Comparison of ENCODE assay signal across 8 cellular contexts in the genomic region with DNA sequence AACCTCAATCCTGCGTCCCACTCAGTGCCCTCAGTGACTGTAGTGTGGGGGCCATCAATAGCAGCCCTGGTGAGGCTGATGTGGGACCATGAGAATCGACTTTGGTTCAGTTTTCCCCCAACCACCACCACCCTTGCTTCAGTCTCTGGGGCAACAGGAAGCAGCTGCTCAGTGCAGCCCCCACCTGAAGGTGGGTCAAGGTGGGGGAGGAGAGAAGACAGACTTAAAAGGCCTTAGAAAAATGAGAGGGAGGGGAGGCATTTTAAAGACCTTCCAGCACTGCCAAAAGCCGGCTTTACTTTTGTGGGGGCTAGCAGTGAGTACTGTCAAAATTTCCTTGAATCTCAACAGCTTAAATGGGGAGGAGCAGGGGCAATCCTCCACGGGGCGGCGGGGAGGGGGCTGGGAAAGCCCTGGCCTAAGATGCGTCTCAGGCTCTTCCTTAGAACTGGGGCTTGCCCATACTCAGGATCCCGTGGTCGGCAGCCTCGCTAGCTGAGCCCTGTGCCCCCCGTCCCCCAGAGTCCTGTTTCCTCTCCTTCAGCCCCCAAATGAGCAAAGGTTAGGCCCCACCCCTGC. TPM values are rescaled to one million over a fixed set of nuclear protein-coding genes. Genes with fewer than 3 reads are reported as not detected.
DNase-seq lines count a peak whose midpoint lies in the region; FAIRE-seq and TF ChIP-seq lines count a peak whose summit lies in the region.

No MANE protein-coding gene starts in this region.

- peaks cover 51% of the 10 kb centered on the region for H3K79me2 ChIP-seq in keratinocyte (ENCODE audit: control insufficient read depth, insufficient read depth, low read length)

- peaks cover 47% of the 10 kb centered on the region for H3K4me1 ChIP-seq in keratinocyte (ENCODE audit: control insufficient read depth, extremely low read depth, insufficient read depth, low read length)
- H3K4me1 ChIP-seq in subcutaneous abdominal adipose tissue (ENCODE audit: control insufficient read depth in 5 of 5, insufficient read depth in 5 of 5, low read length in 5 of 5), result peaks cover 15 to 69% (median 64%) of the 10 kb centered on the region in 5 donors

- H3K9ac ChIP-seq in keratinocyte (ENCODE audit: control insufficient read depth, extremely low read depth, insufficient read depth, low read length), result peak overlapping the region; percentile 90
- H3K9ac ChIP-seq in subcutaneous abdominal adipose tissue (ENCODE audit: low read length in 5 of 5), result peak overlapping the region; percentile 56 to 90 (median 87)

- H3K36me3 ChIP-seq in keratinocyte (ENCODE audit: control insufficient read depth in 2 of 2, extremely low read depth in 1 of 2, insufficient read depth in 2 of 2, low read length in 2 of 2), result peaks cover 9 to 26% of the 10 kb centered on the region in 2 experiments
- H3K36me3 ChIP-seq in subcutaneous abdominal adipose tissue (ENCODE audit: control insufficient read depth in 5 of 5, insufficient read depth in 5 of 5, low read length in 5 of 5), result peaks cover 6 to 33% (median 31%) of the 10 kb centered on the region in 5 donors

- H3K9me3 ChIP-seq in keratinocyte (ENCODE audit: control insufficient read depth, low read depth, low read length) (no peaks in the 10 kb centered on the region), subcutaneous abdominal adipose tissue (ENCODE audit: control insufficient read depth in 5 of 5, low read length in 5 of 5) (no peaks in the 10 kb centered on the region)

- peak overlapping the region; percentile 100 for H3K4me2 ChIP-seq in keratinocyte (ENCODE audit: control insufficient read depth, extremely low read depth, insufficient read depth, low read depth, low read length)

- no peak for FAIRE-seq in keratinocyte (lab: Jason Lieb, UNC)

- H3K36me3 Mint-ChIP-seq in activated naive CD8-positive, alpha-beta T cell, result peaks cover 6% of the 10 kb centered on the region

- peaks cover 4% of the 10 kb centered on the region for H3K9me1 ChIP-seq in keratinocyte (ENCODE audit: control insufficient read depth, extremely low read depth, insufficient read depth, low read length)

- H3K4me3 ChIP-seq in keratinocyte (ENCODE audit: control insufficient read depth in 2 of 3, extremely low read depth in 1 of 3, insufficient read depth in 2 of 3, low read depth in 1 of 3, low read length in 3 of 3) (peak overlapping the region; percentile 58 to 95 (median 94)), subcutaneous abdominal adipose tissue (ENCODE audit: low read depth in 1 of 5, low read length in 5 of 5) (peak overlapping the region; percentile 66 to 91 (median 84))

- H3K27me3 ChIP-seq in keratinocyte (ENCODE audit: control insufficient read depth, extremely low read depth, insufficient read depth, low read length) (no peaks in the 10 kb centered on the region), subcutaneous abdominal adipose tissue (ENCODE audit: control insufficient read depth in 5 of 5, insufficient read depth in 4 of 5, low read length in 5 of 5) (no peaks in the 10 kb centered on the region)

- peaks cover 78% of the 10 kb centered on the region for H3K4me1 Mint-ChIP-seq in activated naive CD8-positive, alpha-beta T cell (ENCODE audit: low read depth)

- in situ Hi-C loops in ACHN (cut with HindIII; ENCODE audit: low pct_ligation_motif_present, low pct_unique_long_range_greater_than_20kb, low sequenced_read_pairs), result no loop called here

- no peak for TF ChIP-seq CTCF in keratinocyte (optimal IDR thresholded peaks at IDR 0.05 in 1 of 3, IDR thresholded peaks at IDR 0.05 in 1 of 3, conservative IDR thresholded peaks at IDR 0.05 in 1 of 3; ENCODE audit: extremely low read depth in 1 of 3, insufficient read depth in 2 of 3, low read length in 3 of 3)

- H3K27ac ChIP-seq in keratinocyte (ENCODE audit: control insufficient read depth, insufficient read depth, low read length), result peak overlapping the region; percentile 93
- H3K27ac ChIP-seq in subcutaneous abdominal adipose tissue (ENCODE audit: low read depth, low read length), result peak overlapping the region; percentile 99

- peak overlapping the region; percentile 95 for H3K27ac Mint-ChIP-seq in activated naive CD8-positive, alpha-beta T cell

- dilution Hi-C loops in keratinocyte (cut with MboI; ENCODE audit: extremely low pct_ligation_motif_present, low sequenced_read_pairs), result no loop called here

- no peaks in the 10 kb centered on the region for H4K20me1 ChIP-seq in keratinocyte (ENCODE audit: control insufficient read depth, extremely low read depth, insufficient read depth, low read length)

- H3K27me3 Mint-ChIP-seq in activated naive CD8-positive, alpha-beta T cell, result no peaks in the 10 kb centered on the region

- H3K9me3 Mint-ChIP-seq in activated naive CD8-positive, alpha-beta T cell (ENCODE audit: low read depth), result no peaks in the 10 kb centered on the region

- H3K4me3 Mint-ChIP-seq in activated naive CD8-positive, alpha-beta T cell, result peak overlapping the region; percentile 95

- DNase-seq in activated naive CD4-positive, alpha-beta T cell treated with Interleukin-2 at 50 U/mL for 16 hours, result peak; percentile 18
- no peak for DNase-seq in activated naive CD4-positive, alpha-beta T cell treated with anti-CD3 and anti-CD28 coated beads, Interleukin-2, amount 50 U/mL, for 16 hours
- DNase-seq in keratinocyte (ENCODE audit: low read depth, low spot score), result no peak
- no peak for DNase-seq in SIG-M5 treated with dmso at 0.1 percent for 504 hours (lab: John Stamatoyannopoulos, UW; ENCODE audit: unreplicated experiment)
- DNase-seq in NCI-H1417 treated with DMSO at 0.1 percent for 48 hours (lab: John Stamatoyannopoulos, UW), result no peak
- no peak for DNase-seq in ACHN

- H2AFZ ChIP-seq in keratinocyte (ENCODE audit: control insufficient read depth, low read length), result peak overlapping the region; percentile 42

RNA-seq across cellular contexts. Expression of a gene that starts 5.5 kb away (rescaled TPM):
- polyA plus RNA-seq in keratinocyte, result 55.7 to 63.7 TPM (median 56.6 TPM) in 3 replicates
- 158 TPM for polyA plus RNA-seq in keratinocyte (2011; ENCODE audit: low read depth)
- 46.7 and 62.9 TPM in 2 replicates for polyA plus RNA-seq in keratinocyte (2011; cell fraction: cytosol; rRNA removed)
- 232 and 291 TPM in 2 replicates for polyA plus RNA-seq in keratinocyte (2011; cell fraction: nucleus; rRNA removed)
- polyA plus RNA-seq in keratinocyte (2012; ENCODE audit: low replicate concordance), result 33.2 and 36.9 TPM in 2 replicates
- 119 to 279 TPM (median 150 TPM) in 3 replicates for polyA minus RNA-seq in keratinocyte
- 42.2 TPM for polyA minus RNA-seq in keratinocyte (2011; cell fraction: cytosol; rRNA and poly(A)+ RNA removed)
- 134 and 209 TPM in 2 replicates for polyA minus RNA-seq in keratinocyte (2011; cell fraction: nucleus; rRNA and poly(A)+ RNA removed)

RNA-seq across cellular contexts. Expression of a gene that starts 10.2 kb away (rescaled TPM):
- polyA plus RNA-seq in keratinocyte, result 1,041 to 1,488 TPM (median 1,355 TPM) in 3 replicates
- 345 TPM for polyA plus RNA-seq in keratinocyte (2011; ENCODE audit: low read depth)
- polyA plus RNA-seq in keratinocyte (2011; cell fraction: cytosol; rRNA removed), result 1,140 and 1,556 TPM in 2 replicates
- polyA plus RNA-seq in keratinocyte (2011; cell fraction: nucleus; rRNA removed), result 951 and 1,005 TPM in 2 replicates
- polyA plus RNA-seq in keratinocyte (2012; ENCODE audit: low replicate concordance), result 698 and 706 TPM in 2 replicates
- polyA minus RNA-seq in keratinocyte, result 1,284 to 1,537 TPM (median 1,516 TPM) in 3 replicates
- polyA minus RNA-seq in keratinocyte (2011; cell fraction: cytosol; rRNA and poly(A)+ RNA removed), result 873 TPM
- polyA minus RNA-seq in keratinocyte (2011; cell fraction: nucleus; rRNA and poly(A)+ RNA removed), result 274 and 399 TPM in 2 replicates

RNA-seq across cellular contexts. Expression of a gene that starts 52.5 kb away (rescaled TPM):
- polyA plus RNA-seq in keratinocyte, result 53.0 to 136 TPM (median 112 TPM) in 3 replicates
- 958 TPM for polyA plus RNA-seq in keratinocyte (2011; ENCODE audit: low read depth)
- polyA plus RNA-seq in keratinocyte (2011; cell fraction: cytosol; rRNA removed), result 94.7 and 154 TPM in 2 replicates
- polyA plus RNA-seq in keratinocyte (2011; cell fraction: nucleus; rRNA removed), result 49.3 and 78.8 TPM in 2 replicates
- 191 and 202 TPM in 2 replicates for polyA plus RNA-seq in keratinocyte (2012; ENCODE audit: low replicate concordance)
- polyA minus RNA-seq in keratinocyte, result 9.1 to 70.6 TPM (median 28.6 TPM) in 3 replicates
- 76.7 TPM for polyA minus RNA-seq in keratinocyte (2011; cell fraction: cytosol; rRNA and poly(A)+ RNA removed)
- polyA minus RNA-seq in keratinocyte (2011; cell fraction: nucleus; rRNA and poly(A)+ RNA removed), result 24.5 and 38.3 TPM in 2 replicates
